Comparison of ENCODE assay signal across 1 cellular context in the genomic region with DNA sequence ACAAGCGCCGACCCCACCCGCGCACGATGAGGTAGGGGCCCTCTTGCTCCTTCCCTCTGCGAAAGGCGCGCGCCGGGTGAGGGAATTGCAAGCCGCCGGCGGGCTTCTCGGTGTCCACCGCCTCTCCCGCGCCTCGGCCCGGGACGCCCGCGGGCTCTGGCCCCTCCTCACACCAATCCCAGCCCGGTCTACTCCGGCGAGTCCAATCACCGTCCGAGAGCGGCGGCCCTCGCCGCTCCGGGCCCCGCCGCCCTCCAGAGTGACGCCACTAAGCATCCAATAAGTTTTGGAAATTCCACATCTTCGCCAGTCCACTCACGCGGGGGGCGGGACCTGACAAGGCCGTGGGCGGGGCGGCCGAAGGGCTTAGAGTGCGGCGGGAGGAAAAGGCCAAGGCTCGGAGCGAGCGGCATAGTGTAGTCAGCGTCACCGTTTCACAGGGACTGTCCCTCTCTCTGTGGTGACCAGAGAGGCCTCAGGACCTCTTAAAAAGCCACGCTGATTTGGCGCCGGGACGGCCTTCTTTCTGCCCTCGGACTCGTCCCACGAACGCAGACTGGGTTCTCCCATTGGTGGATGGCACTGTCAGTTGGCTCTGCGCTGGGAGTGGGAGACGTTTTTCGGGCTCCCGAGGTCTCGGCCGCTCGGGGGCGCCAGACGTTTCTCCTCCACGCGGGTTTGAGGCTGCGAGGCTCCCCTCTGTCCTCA.
TF ChIP-seq lines count a peak whose summit lies in the region.

Gene TRIM45, minus strand, starts transcription at position 161 of the 708 bp plus-strand sequence. CDS start 548 bp downstream, outside the sequence.

TF ChIP-seq in HepG2, 621 proteins besides CTCF, POLR2A, EP300 and RAD21 (continued from another document):
- TF ChIP-seq ZBTB40 (IDR thresholded peaks at IDR 0.05) = no peak
- no peak for TF ChIP-seq ZBTB40 (CRISPR knock-in tag; IDR thresholded peaks at IDR 0.05)
- no peak for TF ChIP-seq JUNB (CRISPR knock-in tag; IDR thresholded peaks at IDR 0.05; ENCODE audit: borderline replicate concordance)
- TF ChIP-seq ZNF788 (CRISPR knock-in tag; IDR thresholded peaks at IDR 0.05; ENCODE audit: borderline replicate concordance) = no peak
- 0 out of 2 replicates have a peak, but pooled peaks have one; percentile 2 for TF ChIP-seq MED1 (CRISPR knock-in tag; IDR thresholded peaks at IDR 0.05)
- peak; percentile 53; the same call in 1 of the 2 replicates for TF ChIP-seq RBFOX2 (IDR thresholded peaks at IDR 0.05; ENCODE audit: low read depth, low read length)
- TF ChIP-seq ISX (CRISPR knock-in tag; conservative IDR thresholded peaks at IDR 0.05) = no peak
- no peak for TF ChIP-seq ZNF232 (CRISPR knock-in tag; IDR thresholded peaks at IDR 0.05; ENCODE audit: borderline replicate concordance)
- TF ChIP-seq TBX3 (IDR thresholded peaks at IDR 0.05; ENCODE audit: borderline replicate concordance) = no peak
- TF ChIP-seq, protein P1, sequence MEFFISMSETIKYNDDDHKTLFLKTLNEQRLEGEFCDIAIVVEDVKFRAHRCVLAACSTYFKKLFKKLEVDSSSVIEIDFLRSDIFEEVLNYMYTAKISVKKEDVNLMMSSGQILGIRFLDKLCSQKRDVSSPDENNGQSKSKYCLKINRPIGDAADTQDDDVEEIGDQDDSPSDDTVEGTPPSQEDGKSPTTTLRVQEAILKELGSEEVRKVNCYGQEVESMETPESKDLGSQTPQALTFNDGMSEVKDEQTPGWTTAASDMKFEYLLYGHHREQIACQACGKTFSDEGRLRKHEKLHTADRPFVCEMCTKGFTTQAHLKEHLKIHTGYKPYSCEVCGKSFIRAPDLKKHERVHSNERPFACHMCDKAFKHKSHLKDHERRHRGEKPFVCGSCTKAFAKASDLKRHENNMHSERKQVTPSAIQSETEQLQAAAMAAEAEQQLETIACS (CRISPR knock-in tag; IDR thresholded peaks at IDR 0.05) = no peak
- TF ChIP-seq, protein P2, sequence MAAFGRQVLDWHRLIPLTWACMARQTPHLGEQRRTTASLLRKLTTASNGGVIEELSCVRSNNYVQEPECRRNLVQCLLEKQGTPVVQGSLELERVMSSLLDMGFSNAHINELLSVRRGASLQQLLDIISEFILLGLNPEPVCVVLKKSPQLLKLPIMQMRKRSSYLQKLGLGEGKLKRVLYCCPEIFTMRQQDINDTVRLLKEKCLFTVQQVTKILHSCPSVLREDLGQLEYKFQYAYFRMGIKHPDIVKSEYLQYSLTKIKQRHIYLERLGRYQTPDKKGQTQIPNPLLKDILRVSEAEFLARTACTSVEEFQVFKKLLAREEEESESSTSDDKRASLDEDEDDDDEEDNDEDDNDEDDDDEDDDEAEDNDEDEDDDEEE (CRISPR knock-in tag; IDR thresholded peaks at IDR 0.05) = 0 out of 2 replicates have a peak, but pooled peaks have one; percentile 25
- TF ChIP-seq ZNF672 (CRISPR knock-in tag; IDR thresholded peaks at IDR 0.05) = no peak
- TF ChIP-seq PLRG1 (conservative IDR thresholded peaks at IDR 0.05) = no peak
- no peak for TF ChIP-seq MZF1 (CRISPR knock-in tag; IDR thresholded peaks at IDR 0.05; ENCODE audit: borderline replicate concordance)
- no peak; the same call in none of the 2 replicates for TF ChIP-seq SAP130 (CRISPR knock-in tag; IDR thresholded peaks at IDR 0.05; ENCODE audit: low read depth)
- no peak for TF ChIP-seq TOE1 (CRISPR knock-in tag; IDR thresholded peaks at IDR 0.05)
- TF ChIP-seq MLLT10 (CRISPR knock-in tag; IDR thresholded peaks at IDR 0.05) = no peak
- no peak for TF ChIP-seq TEAD2 (CRISPR knock-in tag; IDR thresholded peaks at IDR 0.05)
- TF ChIP-seq ETV6 (CRISPR knock-in tag; conservative IDR thresholded peaks at IDR 0.05) = no peak
- TF ChIP-seq ZBTB20 (CRISPR knock-in tag; IDR thresholded peaks at IDR 0.05; ENCODE audit: borderline replicate concordance, low read depth) = peak; percentile 57; the same call in 1 of the 2 replicates
- TF ChIP-seq MNT (IDR thresholded peaks at IDR 0.05) = no peak
- no peak for TF ChIP-seq ZNF83 (CRISPR knock-in tag; IDR thresholded peaks at IDR 0.05; ENCODE audit: borderline replicate concordance)
- TF ChIP-seq, protein P3, sequence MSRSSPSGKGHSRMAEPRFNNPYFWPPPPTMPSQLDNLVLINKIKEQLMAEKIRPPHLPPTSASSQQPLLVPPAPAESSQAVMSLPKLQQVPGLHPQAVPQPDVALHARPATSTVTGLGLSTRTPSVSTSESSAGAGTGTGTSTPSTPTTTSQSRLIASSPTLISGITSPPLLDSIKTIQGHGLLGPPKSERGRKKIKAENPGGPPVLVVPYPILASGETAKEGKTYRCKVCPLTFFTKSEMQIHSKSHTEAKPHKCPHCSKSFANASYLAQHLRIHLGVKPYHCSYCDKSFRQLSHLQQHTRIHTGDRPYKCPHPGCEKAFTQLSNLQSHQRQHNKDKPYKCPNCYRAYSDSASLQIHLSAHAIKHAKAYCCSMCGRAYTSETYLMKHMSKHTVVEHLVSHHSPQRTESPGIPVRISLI (CRISPR knock-in tag; IDR thresholded peaks at IDR 0.05; ENCODE audit: borderline replicate concordance) = no peak
- TF ChIP-seq TFDP2 (CRISPR knock-in tag; IDR thresholded peaks at IDR 0.05) = peak; percentile 48; the same call in 1 of the 2 replicates
- TF ChIP-seq, protein P4, sequence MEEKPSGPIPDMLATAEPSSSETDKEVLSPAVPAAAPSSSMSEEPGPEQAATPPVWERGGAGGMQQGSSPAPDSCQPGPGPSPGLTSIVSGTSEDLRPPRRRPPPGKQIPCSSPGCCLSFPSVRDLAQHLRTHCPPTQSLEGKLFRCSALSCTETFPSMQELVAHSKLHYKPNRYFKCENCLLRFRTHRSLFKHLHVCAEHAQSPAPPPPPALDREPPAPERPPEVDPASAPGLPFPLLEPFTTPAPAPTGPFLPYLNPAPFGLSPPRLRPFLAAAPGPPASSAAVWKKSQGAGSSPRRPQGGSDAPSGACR (CRISPR knock-in tag; IDR thresholded peaks at IDR 0.05) = no peak
- TF ChIP-seq ZFP1 (CRISPR knock-in tag; IDR thresholded peaks at IDR 0.05) = no peak
